Comparison of ENCODE assay signal across 8 cellular contexts in the genomic region with DNA sequence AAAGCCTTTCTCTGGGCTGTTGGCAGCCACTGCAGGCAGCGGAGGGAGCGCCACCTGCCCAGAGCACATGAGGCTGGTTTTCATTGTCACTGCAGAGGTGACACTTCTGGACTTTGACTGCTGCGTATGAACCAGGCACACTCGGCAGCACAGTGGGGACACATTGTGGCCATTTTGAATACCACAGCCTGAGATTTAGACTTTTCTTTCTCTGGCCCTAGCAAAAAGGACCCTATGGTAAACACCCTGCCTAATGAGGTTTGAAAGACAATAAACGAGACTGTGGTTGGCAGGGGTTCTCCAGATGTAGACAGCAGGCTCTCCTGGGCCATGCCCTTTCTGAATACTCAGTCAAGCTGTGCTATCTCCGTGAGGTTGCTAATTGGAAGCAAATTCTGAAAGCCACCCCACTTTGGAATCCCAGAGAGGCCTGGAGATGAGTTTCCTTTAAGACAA. TPM values are rescaled to one million over a fixed set of nuclear protein-coding genes. Genes with fewer than 3 reads are reported as not detected.
DNase-seq lines count a peak whose midpoint lies in the region; ATAC-seq and TF ChIP-seq lines count a peak whose summit lies in the region.

No MANE protein-coding gene starts in this region.

- peak; percentile 75 for TF ChIP-seq CTCF in LNCAP (IDR thresholded peaks at IDR 0.05)
- TF ChIP-seq CTCF in Peyer's patch (IDR thresholded peaks at IDR 0.05): peak in 5 of 6 experiments; percentile 34 to 85 (median 78)
- TF ChIP-seq CTCF in left lung (IDR thresholded peaks at IDR 0.05): peak; percentile 20 to 24

- intact Hi-C loops in left lung (cut with DNase I): no loop called here

- no peaks in the 10 kb centered on the region for H3K9me3 ChIP-seq in Peyer's patch
- no peaks in the 10 kb centered on the region for H3K9me3 ChIP-seq in left lung

- no peak overlapping the region for H3K27ac ChIP-seq in Peyer's patch
- no peak overlapping the region for H3K27ac ChIP-seq in left lung

- no peak for TF ChIP-seq POLR2A in Peyer's patch (IDR thresholded peaks at IDR 0.05)

- H3K4me3 ChIP-seq in Peyer's patch (no peak overlapping the region), left lung (no peak overlapping the region)

- DNase-seq in DMS 273 treated with DMSO at 0.1 percent for 48 hours (lab: John Stamatoyannopoulos, UW) (peak; percentile 25), Peyer's patch (peak; percentile 37 to 79 (median 59)), cerebellar cortex (ENCODE audit: low spot score) (peak; percentile 75), left lung (no peak), superior temporal gyrus (ENCODE audit: extremely low spot score) (peak; percentile 86), T-helper 9 cell (no peak)

- H3K4me1 ChIP-seq in Peyer's patch (no peaks in the 10 kb centered on the region), left lung (no peaks in the 10 kb centered on the region)

- H3K36me3 ChIP-seq in Peyer's patch: no peaks in the 10 kb centered on the region
- no peaks in the 10 kb centered on the region for H3K36me3 ChIP-seq in left lung

- H3K27me3 ChIP-seq in Peyer's patch: no peaks in the 10 kb centered on the region
- no peaks in the 10 kb centered on the region for H3K27me3 ChIP-seq in left lung

- ATAC-seq in GM19455 (IDR thresholded peaks at IDR 0.05; ENCODE audit: unreplicated experiment) (peak; percentile 66), left lung (peak; percentile 87)

RNA-seq across cellular contexts. Expression of gene KCNE2, which starts 12.0 kb away (rescaled TPM):
- total RNA-seq in Peyer's patch (not detected), left lung (not detected)

RNA-seq across cellular contexts. Expression of gene SMIM11, which starts 23.5 kb away (rescaled TPM):
- 10 to 100 TPM in 1 of 4 donors, 1 to 10 TPM in 3; 3.4 to 14.0 (median 6.3) TPM for total RNA-seq in Peyer's patch
- 1 to 10 TPM; 3.1 to 5.7 TPM for total RNA-seq in left lung

Comparison
In these comparisons a context has a peak if more than half of its experiments do, and no peak if none do; other contexts are left out.
1. DNase-seq: peak in DMS 273 treated with DMSO at 0.1 percent for 48 hours (single experiment), Peyer's patch (3 of 3), cerebellar cortex (single experiment) and superior temporal gyrus (single experiment); none in left lung (0 of 2) and T-helper 9 cell (single experiment).
2. CTCF ChIP-seq: peak in every context shown above with its lines; median percentile 78 in Peyer's patch; 75 in LNCAP; 22 in left lung.